ENCODE assay signal across 29 cellular contexts in genomic region chr2:141125432-141125831, GRCh38.
"Had no signal": no experiment of that assay in that cellular context is flagged by ENCODE, and none has a peak within 500 bp of the region (broad histone marks: within the 10 kb centered on the region; RNA-seq: fewer than 3 reads in every experiment).

No MANE protein-coding gene starts in this region.

- H3K27me3 ChIP-seq: body of pancreas, colonic mucosa, dorsolateral prefrontal cortex had no signal

- ATAC-seq: activated CD4-positive, CD25-positive, alpha-beta regulatory T cell treated with anti-CD3 and anti-CD28 coated beads, Interleukin-2, amount 50 U/mL, for 24 hours; activated CD8-positive, alpha-beta T cell treated with anti-CD3 and anti-CD28 coated beads for 36 hours; activated T-cell treated with anti-CD3 and anti-CD28 coated beads, Interleukin-2, amount 50 U/mL, for 4 hours; activated T-helper 17 cell treated with anti-CD3 and anti-CD28 coated beads, Interleukin-2, amount 50 U/mL, for 72 hours; body of pancreas; esophagus mucosa; T-helper 17 cell had no signal

- H3K9me3 ChIP-seq: body of pancreas, colonic mucosa had no signal

- H3K27ac ChIP-seq: body of pancreas, colonic mucosa, dorsolateral prefrontal cortex, WERI-Rb-1 had no signal

- H3K4me3 ChIP-seq: body of pancreas, colonic mucosa, dorsolateral prefrontal cortex had no signal

- H3K4me1 ChIP-seq: body of pancreas, colonic mucosa had no signal

- DNase-seq: activated B cell treated with CpG ODN at 0.5 μM for 24 hours; activated CD4-positive, alpha-beta T cell treated with anti-CD3 and anti-CD28 coated beads for 48 hours; activated CD4-positive, alpha-beta T cell treated with anti-CD3 and anti-CD28 coated beads, Interleukin-2, amount 50 U/mL, for 1 hour; activated CD4-positive, alpha-beta T cell treated with anti-CD3 and anti-CD28 coated beads, Interleukin-2, amount 50 U/mL, for 48 hours; activated CD8-positive, alpha-beta memory T cell treated with anti-CD3 and anti-CD28 coated beads for 24 hours; activated CD8-positive, alpha-beta T cell treated with anti-CD3 and anti-CD28 coated beads for 36 hours; activated effector memory CD4-positive, alpha-beta T cell treated with Interleukin-2 at 50 U/mL for 16 hours; activated gamma-delta T cell treated with Interleukin-2 at 50 U/mL for 16 hours; activated naive CD4-positive, alpha-beta T cell treated with anti-CD3 and anti-CD28 coated beads, Interleukin-2, amount 50 U/mL, for 16 hours; activated naive CD4-positive, alpha-beta T cell treated with Interleukin-2 at 50 U/mL for 16 hours; activated T-cell treated with anti-CD3 and anti-CD28 coated beads, Interleukin-2, amount 50 U/mL, for 4 hours; amniotic stem cell; anterior cingulate cortex; body of pancreas; central memory CD4-positive, alpha-beta T cell; cerebellar nuclear complex; colonic mucosa; dorsolateral prefrontal cortex; effector memory CD4-positive, alpha-beta T cell; endodermal cell; foreskin fibroblast; head of caudate nucleus; T-helper 1 cell; T-helper 17 cell; T1000; WERI-Rb-1 had no signal

- H3K36me3 ChIP-seq: colonic mucosa, WERI-Rb-1 had no signal
